ENCODE assay signal across 1 cellular context in the genomic region with DNA sequence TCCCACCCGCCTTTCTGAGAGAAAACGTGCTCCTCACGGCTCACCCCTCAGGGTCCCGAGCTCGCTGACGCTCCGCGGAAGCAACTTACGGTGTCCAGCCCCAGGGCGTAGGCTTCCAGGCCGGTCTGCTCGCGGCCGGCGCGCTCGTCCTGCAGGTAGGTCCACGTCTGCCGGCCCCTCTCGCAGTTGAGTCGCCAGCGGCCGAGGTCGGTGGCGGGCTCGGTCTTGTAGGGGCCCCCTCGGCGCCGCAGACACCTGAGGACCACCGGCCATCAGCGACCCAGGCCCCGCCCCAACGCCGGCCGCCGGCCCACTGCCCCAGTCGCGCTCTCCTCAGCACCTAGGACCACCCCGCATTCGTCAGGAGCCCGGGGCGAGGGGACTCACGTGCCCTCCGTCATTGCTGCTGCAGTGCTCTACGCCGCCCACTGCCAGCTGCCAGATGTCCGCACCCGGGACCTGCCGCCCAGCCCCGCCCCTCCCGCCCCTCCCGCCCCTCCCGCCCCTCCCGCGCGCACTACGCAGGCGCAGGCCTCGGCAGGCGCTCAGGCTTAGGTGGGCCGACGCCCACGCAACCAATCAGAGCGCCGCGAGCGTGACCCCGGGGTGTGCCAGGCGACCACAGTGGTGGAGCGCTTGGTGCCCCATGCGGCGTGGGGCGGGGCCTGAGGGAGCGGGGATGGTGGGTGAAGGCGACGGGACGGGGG.
TF ChIP-seq lines count a peak whose summit lies in the region.

A gene (minus strand): TSS at position 430 of the 707 bp plus-strand sequence. CDS start 29 bp downstream, at position 401.

TF ChIP-seq in HEK293, 187 proteins besides CTCF, POLR2A, EP300 and RAD21 (continued from another document and continues in another):
- TF ChIP-seq, protein P1, sequence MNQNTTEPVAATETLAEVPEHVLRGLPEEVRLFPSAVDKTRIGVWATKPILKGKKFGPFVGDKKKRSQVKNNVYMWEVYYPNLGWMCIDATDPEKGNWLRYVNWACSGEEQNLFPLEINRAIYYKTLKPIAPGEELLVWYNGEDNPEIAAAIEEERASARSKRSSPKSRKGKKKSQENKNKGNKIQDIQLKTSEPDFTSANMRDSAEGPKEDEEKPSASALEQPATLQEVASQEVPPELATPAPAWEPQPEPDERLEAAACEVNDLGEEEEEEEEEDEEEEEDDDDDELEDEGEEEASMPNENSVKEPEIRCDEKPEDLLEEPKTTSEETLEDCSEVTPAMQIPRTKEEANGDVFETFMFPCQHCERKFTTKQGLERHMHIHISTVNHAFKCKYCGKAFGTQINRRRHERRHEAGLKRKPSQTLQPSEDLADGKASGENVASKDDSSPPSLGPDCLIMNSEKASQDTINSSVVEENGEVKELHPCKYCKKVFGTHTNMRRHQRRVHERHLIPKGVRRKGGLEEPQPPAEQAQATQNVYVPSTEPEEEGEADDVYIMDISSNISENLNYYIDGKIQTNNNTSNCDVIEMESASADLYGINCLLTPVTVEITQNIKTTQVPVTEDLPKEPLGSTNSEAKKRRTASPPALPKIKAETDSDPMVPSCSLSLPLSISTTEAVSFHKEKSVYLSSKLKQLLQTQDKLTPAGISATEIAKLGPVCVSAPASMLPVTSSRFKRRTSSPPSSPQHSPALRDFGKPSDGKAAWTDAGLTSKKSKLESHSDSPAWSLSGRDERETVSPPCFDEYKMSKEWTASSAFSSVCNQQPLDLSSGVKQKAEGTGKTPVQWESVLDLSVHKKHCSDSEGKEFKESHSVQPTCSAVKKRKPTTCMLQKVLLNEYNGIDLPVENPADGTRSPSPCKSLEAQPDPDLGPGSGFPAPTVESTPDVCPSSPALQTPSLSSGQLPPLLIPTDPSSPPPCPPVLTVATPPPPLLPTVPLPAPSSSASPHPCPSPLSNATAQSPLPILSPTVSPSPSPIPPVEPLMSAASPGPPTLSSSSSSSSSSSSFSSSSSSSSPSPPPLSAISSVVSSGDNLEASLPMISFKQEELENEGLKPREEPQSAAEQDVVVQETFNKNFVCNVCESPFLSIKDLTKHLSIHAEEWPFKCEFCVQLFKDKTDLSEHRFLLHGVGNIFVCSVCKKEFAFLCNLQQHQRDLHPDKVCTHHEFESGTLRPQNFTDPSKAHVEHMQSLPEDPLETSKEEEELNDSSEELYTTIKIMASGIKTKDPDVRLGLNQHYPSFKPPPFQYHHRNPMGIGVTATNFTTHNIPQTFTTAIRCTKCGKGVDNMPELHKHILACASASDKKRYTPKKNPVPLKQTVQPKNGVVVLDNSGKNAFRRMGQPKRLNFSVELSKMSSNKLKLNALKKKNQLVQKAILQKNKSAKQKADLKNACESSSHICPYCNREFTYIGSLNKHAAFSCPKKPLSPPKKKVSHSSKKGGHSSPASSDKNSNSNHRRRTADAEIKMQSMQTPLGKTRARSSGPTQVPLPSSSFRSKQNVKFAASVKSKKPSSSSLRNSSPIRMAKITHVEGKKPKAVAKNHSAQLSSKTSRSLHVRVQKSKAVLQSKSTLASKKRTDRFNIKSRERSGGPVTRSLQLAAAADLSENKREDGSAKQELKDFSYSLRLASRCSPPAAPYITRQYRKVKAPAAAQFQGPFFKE (tag by site-specific recombination; IDR thresholded peaks at IDR 0.05; ENCODE audit: borderline replicate concordance), result no peak
- TF ChIP-seq, protein P2, sequence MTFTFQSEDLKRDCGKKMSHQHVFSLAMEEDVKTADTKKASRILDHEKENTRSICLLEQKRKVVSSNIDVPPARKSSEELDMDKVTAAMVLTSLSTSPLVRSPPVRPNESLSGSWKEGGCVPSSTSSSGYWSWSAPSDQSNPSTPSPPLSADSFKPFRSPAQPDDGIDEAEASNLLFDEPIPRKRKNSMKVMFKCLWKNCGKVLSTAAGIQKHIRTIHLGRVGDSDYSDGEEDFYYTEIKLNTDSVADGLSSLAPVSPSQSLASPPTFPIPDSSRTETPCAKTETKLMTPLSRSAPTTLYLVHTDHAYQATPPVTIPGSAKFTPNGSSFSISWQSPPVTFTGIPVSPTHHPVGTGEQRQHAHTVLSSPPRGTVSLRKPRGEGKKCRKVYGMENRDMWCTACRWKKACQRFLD (tag by site-specific recombination; IDR thresholded peaks at IDR 0.05), result peak; percentile 54; the same call in 1 of the 2 replicates
- TF ChIP-seq SP2 (tag by site-specific recombination; IDR thresholded peaks at IDR 0.05) (peak; percentile 68), ZNF174 (tag by site-specific recombination; IDR thresholded peaks at IDR 0.05) (no peak), ZNF785 (tag by site-specific recombination; IDR thresholded peaks at IDR 0.05) (no peak), ZNF335 (tag by site-specific recombination; conservative IDR thresholded peaks at IDR 0.05) (peak; percentile 70; the same call in 1 of the 2 replicates), OVOL3 (tag by site-specific recombination; IDR thresholded peaks at IDR 0.05) (peak; percentile 61; the same call in 1 of the 2 replicates), ZNF10 (tag by site-specific recombination; IDR thresholded peaks at IDR 0.05) (no peak), ZNF76 (tag by site-specific recombination; IDR thresholded peaks at IDR 0.05; ENCODE audit: borderline replicate concordance, low read depth) (peak; percentile 60), SETDB1 (IDR thresholded peaks at IDR 0.05; ENCODE audit: insufficient read length, low read length) (no peak), ZNF16 (tag by site-specific recombination; IDR thresholded peaks at IDR 0.05; ENCODE audit: low read depth) (no peak), ZBTB7A (tag by site-specific recombination; IDR thresholded peaks at IDR 0.05; ENCODE audit: low read depth) (peak; percentile 86; the same call in 1 of the 2 replicates), ZBTB48 (tag by site-specific recombination; IDR thresholded peaks at IDR 0.05) (0 out of 2 replicates have a peak, but pooled peaks have one; percentile 30), ZNF544 (tag by site-specific recombination; IDR thresholded peaks at IDR 0.05) (no peak), ZFP69B (tag by site-specific recombination; IDR thresholded peaks at IDR 0.05) (peak; percentile 50; the same call in 1 of the 2 replicates), ZFP3 (tag by site-specific recombination; IDR thresholded peaks at IDR 0.05; ENCODE audit: low read depth) (no peak), ZNF157 (tag by site-specific recombination; IDR thresholded peaks at IDR 0.05) (no peak), ZNF600 (tag by site-specific recombination; IDR thresholded peaks at IDR 0.05) (peak; percentile 93), ZNF248 (tag by site-specific recombination; IDR thresholded peaks at IDR 0.05) (no peak), KLF1 (tag by site-specific recombination; IDR thresholded peaks at IDR 0.05) (peak; percentile 87), ZNF175 (tag by site-specific recombination; IDR thresholded peaks at IDR 0.05) (no peak)
- TF ChIP-seq, protein P3, sequence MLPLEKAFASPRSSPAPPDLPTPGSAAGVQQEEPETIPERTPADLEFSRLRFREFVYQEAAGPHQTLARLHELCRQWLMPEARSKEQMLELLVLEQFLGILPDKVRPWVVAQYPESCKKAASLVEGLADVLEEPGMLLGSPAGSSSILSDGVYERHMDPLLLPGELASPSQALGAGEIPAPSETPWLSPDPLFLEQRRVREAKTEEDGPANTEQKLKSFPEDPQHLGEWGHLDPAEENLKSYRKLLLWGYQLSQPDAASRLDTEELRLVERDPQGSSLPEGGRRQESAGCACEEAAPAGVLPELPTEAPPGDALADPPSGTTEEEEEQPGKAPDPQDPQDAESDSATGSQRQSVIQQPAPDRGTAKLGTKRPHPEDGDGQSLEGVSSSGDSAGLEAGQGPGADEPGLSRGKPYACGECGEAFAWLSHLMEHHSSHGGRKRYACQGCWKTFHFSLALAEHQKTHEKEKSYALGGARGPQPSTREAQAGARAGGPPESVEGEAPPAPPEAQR (tag by site-specific recombination; IDR thresholded peaks at IDR 0.05), result no peak
- TF ChIP-seq, protein P4, sequence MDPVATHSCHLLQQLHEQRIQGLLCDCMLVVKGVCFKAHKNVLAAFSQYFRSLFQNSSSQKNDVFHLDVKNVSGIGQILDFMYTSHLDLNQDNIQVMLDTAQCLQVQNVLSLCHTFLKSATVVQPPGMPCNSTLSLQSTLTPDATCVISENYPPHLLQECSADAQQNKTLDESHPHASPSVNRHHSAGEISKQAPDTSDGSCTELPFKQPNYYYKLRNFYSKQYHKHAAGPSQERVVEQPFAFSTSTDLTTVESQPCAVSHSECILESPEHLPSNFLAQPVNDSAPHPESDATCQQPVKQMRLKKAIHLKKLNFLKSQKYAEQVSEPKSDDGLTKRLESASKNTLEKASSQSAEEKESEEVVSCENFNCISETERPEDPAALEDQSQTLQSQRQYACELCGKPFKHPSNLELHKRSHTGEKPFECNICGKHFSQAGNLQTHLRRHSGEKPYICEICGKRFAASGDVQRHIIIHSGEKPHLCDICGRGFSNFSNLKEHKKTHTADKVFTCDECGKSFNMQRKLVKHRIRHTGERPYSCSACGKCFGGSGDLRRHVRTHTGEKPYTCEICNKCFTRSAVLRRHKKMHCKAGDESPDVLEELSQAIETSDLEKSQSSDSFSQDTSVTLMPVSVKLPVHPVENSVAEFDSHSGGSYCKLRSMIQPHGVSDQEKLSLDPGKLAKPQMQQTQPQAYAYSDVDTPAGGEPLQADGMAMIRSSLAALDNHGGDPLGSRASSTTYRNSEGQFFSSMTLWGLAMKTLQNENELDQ (tag by site-specific recombination; IDR thresholded peaks at IDR 0.05; ENCODE audit: low read depth), result no peak
- TF ChIP-seq, protein P5, sequence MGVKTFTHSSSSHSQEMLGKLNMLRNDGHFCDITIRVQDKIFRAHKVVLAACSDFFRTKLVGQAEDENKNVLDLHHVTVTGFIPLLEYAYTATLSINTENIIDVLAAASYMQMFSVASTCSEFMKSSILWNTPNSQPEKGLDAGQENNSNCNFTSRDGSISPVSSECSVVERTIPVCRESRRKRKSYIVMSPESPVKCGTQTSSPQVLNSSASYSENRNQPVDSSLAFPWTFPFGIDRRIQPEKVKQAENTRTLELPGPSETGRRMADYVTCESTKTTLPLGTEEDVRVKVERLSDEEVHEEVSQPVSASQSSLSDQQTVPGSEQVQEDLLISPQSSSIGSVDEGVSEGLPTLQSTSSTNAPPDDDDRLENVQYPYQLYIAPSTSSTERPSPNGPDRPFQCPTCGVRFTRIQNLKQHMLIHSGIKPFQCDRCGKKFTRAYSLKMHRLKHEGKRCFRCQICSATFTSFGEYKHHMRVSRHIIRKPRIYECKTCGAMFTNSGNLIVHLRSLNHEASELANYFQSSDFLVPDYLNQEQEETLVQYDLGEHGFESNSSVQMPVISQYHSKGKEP (tag by site-specific recombination; IDR thresholded peaks at IDR 0.05), result no peak; the same call in 1 of the 2 replicates
- TF ChIP-seq, protein P6, sequence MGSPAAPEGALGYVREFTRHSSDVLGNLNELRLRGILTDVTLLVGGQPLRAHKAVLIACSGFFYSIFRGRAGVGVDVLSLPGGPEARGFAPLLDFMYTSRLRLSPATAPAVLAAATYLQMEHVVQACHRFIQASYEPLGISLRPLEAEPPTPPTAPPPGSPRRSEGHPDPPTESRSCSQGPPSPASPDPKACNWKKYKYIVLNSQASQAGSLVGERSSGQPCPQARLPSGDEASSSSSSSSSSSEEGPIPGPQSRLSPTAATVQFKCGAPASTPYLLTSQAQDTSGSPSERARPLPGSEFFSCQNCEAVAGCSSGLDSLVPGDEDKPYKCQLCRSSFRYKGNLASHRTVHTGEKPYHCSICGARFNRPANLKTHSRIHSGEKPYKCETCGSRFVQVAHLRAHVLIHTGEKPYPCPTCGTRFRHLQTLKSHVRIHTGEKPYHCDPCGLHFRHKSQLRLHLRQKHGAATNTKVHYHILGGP (tag by site-specific recombination; IDR thresholded peaks at IDR 0.05), result no peak
- TF ChIP-seq, protein P7, sequence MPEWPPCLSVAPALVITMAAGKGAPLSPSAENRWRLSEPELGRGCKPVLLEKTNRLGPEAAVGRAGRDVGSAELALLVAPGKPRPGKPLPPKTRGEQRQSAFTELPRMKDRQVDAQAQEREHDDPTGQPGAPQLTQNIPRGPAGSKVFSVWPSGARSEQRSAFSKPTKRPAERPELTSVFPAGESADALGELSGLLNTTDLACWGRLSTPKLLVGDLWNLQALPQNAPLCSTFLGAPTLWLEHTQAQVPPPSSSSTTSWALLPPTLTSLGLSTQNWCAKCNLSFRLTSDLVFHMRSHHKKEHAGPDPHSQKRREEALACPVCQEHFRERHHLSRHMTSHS (tag by site-specific recombination; IDR thresholded peaks at IDR 0.05), result no peak
- TF ChIP-seq, protein P8, sequence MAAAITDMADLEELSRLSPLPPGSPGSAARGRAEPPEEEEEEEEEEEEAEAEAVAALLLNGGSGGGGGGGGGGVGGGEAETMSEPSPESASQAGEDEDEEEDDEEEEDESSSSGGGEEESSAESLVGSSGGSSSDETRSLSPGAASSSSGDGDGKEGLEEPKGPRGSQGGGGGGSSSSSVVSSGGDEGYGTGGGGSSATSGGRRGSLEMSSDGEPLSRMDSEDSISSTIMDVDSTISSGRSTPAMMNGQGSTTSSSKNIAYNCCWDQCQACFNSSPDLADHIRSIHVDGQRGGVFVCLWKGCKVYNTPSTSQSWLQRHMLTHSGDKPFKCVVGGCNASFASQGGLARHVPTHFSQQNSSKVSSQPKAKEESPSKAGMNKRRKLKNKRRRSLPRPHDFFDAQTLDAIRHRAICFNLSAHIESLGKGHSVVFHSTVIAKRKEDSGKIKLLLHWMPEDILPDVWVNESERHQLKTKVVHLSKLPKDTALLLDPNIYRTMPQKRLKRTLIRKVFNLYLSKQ (tag by site-specific recombination; IDR thresholded peaks at IDR 0.05; ENCODE audit: borderline replicate concordance), result no peak
- TF ChIP-seq, protein P9, sequence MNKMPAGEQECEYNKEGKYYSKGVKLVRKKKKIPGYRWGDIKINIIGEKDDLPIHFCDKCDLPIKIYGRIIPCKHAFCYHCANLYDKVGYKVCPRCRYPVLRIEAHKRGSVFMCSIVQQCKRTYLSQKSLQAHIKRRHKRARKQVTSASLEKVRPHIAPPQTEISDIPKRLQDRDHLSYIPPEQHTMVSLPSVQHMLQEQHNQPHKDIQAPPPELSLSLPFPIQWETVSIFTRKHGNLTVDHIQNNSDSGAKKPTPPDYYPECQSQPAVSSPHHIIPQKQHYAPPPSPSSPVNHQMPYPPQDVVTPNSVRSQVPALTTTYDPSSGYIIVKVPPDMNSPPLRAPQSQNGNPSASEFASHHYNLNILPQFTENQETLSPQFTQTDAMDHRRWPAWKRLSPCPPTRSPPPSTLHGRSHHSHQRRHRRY (tag by site-specific recombination; IDR thresholded peaks at IDR 0.05), result no peak
- TF ChIP-seq, protein P10, sequence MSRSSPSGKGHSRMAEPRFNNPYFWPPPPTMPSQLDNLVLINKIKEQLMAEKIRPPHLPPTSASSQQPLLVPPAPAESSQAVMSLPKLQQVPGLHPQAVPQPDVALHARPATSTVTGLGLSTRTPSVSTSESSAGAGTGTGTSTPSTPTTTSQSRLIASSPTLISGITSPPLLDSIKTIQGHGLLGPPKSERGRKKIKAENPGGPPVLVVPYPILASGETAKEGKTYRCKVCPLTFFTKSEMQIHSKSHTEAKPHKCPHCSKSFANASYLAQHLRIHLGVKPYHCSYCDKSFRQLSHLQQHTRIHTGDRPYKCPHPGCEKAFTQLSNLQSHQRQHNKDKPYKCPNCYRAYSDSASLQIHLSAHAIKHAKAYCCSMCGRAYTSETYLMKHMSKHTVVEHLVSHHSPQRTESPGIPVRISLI (tag by site-specific recombination; IDR thresholded peaks at IDR 0.05), result no peak
- TF ChIP-seq, protein P11, sequence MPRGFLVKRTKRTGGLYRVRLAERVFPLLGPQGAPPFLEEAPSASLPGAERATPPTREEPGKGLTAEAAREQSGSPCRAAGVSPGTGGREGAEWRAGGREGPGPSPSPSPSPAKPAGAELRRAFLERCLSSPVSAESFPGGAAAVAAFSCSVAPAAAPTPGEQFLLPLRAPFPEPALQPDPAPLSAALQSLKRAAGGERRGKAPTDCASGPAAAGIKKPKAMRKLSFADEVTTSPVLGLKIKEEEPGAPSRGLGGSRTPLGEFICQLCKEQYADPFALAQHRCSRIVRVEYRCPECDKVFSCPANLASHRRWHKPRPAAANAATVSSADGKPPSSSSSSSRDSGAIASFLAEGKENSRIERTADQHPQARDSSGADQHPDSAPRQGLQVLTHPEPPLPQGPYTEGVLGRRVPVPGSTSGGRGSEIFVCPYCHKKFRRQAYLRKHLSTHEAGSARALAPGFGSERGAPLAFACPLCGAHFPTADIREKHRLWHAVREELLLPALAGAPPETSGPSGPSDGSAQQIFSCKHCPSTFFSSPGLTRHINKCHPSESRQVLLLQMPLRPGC (tag by site-specific recombination; IDR thresholded peaks at IDR 0.05), result no peak
